Comparison of ENCODE assay signal across 10 cellular contexts in genomic region chr2:75465317-75465998, GRCh38.
A peak's percentile ranks its signal among the peaks of the same experiment; 100 is the strongest.
DNase-seq lines count a peak whose midpoint lies in the region; ATAC-seq, FAIRE-seq and TF ChIP-seq lines count a peak whose summit lies in the region.
"Had no signal": no experiment of that assay in that cellular context is flagged by ENCODE, and none has a peak within 500 bp of the region (broad histone marks: within the 10 kb centered on the region; RNA-seq: fewer than 3 reads in every experiment).

No MANE protein-coding gene starts in this region.

- no peaks in the 10 kb centered on the region for H4K20me1 ChIP-seq in keratinocyte (ENCODE audit: control insufficient read depth, extremely low read depth, insufficient read depth, low read length)

- FAIRE-seq in keratinocyte (lab: Jason Lieb, UNC), result peak; percentile 63

- no peak overlapping the region for H3K4me3 ChIP-seq in AG09309 (ENCODE audit: control insufficient read depth, low read depth, low read length)
- H3K4me3 ChIP-seq in HEK293 (ENCODE audit: low read depth, low read length), result no peak overlapping the region
- H3K4me3 ChIP-seq in WERI-Rb-1 (ENCODE audit: low read depth, low read length), result no peak overlapping the region
- H3K4me3 ChIP-seq in keratinocyte (ENCODE audit: control insufficient read depth in 2 of 3, extremely low read depth in 1 of 3, insufficient read depth in 2 of 3, low read depth in 1 of 3, low read length in 3 of 3), result no peak overlapping the region
- H3K4me3 ChIP-seq: lung had no signal

- no peaks in the 10 kb centered on the region for H3K9me1 ChIP-seq in keratinocyte (ENCODE audit: control insufficient read depth, extremely low read depth, insufficient read depth, low read length)

- H3K27me3 ChIP-seq in WERI-Rb-1 (ENCODE audit: insufficient read depth, low read depth, severe bottlenecking), result peaks cover 56% of the 10 kb centered on the region
- peaks cover 5% of the 10 kb centered on the region for H3K27me3 ChIP-seq in keratinocyte (ENCODE audit: control insufficient read depth, extremely low read depth, insufficient read depth, low read length)

- H3K4me1 ChIP-seq in HEK293 (ENCODE audit: control insufficient read depth, insufficient read depth, low read length), result no peaks in the 10 kb centered on the region
- no peaks in the 10 kb centered on the region for H3K4me1 ChIP-seq in keratinocyte (ENCODE audit: control insufficient read depth, extremely low read depth, insufficient read depth, low read length)

- dilution Hi-C loops in keratinocyte (cut with MboI; ENCODE audit: extremely low pct_ligation_motif_present, low sequenced_read_pairs), result no loop called here

- H2AFZ ChIP-seq in keratinocyte (ENCODE audit: control insufficient read depth, low read length), result no peak overlapping the region

- TF ChIP-seq CTCF in AG09309 (IDR thresholded peaks at IDR 0.05; ENCODE audit: control insufficient read depth, insufficient read depth, low read depth, low read length, missing control alignments) (peak; percentile 79), HEK293 (tag by site-specific recombination; IDR thresholded peaks at IDR 0.05) (peak; percentile 29; the same call in 1 of the 2 replicates), WERI-Rb-1 (IDR thresholded peaks at IDR 0.05; ENCODE audit: low read depth, low read length) (0 out of 2 replicates have a peak, but pooled peaks have one; percentile 4), keratinocyte (optimal IDR thresholded peaks at IDR 0.05 in 1 of 3, IDR thresholded peaks at IDR 0.05 in 1 of 3, conservative IDR thresholded peaks at IDR 0.05 in 1 of 3; ENCODE audit: extremely low read depth in 1 of 3, insufficient read depth in 2 of 3, low read length in 3 of 3) (peak; percentile 47 to 80 (median 47))

- ATAC-seq in activated CD4-positive, CD25-positive, alpha-beta regulatory T cell treated with anti-CD3 and anti-CD28 coated beads, Interleukin-2, amount 50 U/mL, for 24 hours, result no peak

- no peak for TF ChIP-seq POLR2A in erythroblast (IDR thresholded peaks at IDR 0.05; ENCODE audit: low read length)

- no peak for DNase-seq in AG09309 (ENCODE audit: low read depth)
- DNase-seq in WERI-Rb-1, result no peak
- DNase-seq in keratinocyte (ENCODE audit: low read depth, low spot score), result no peak
- no peak for DNase-seq in erythroblast (lab: John Stamatoyannopoulos, UW)
- DNase-seq in SIG-M5 (lab: John Stamatoyannopoulos, UW), result no peak
- DNase-seq in GOT3 (lab: John Stamatoyannopoulos, UW), result no peak
- DNase-seq: activated gamma-delta T cell treated with Interleukin-2 at 50 U/mL for 16 hours had no signal

- H3K36me3 ChIP-seq in HEK293 (ENCODE audit: control insufficient read depth in 2 of 2, insufficient read depth in 1 of 2, low read length in 2 of 2), result no peaks in the 10 kb centered on the region
- H3K36me3 ChIP-seq in WERI-Rb-1, result no peaks in the 10 kb centered on the region
- H3K36me3 ChIP-seq in keratinocyte (ENCODE audit: control insufficient read depth in 2 of 2, extremely low read depth in 1 of 2, insufficient read depth in 2 of 2, low read length in 2 of 2), result no peaks in the 10 kb centered on the region

- H3K9ac ChIP-seq in keratinocyte (ENCODE audit: control insufficient read depth, extremely low read depth, insufficient read depth, low read length), result no peak overlapping the region

- no peaks in the 10 kb centered on the region for H3K79me2 ChIP-seq in keratinocyte (ENCODE audit: control insufficient read depth, insufficient read depth, low read length)

- no peaks in the 10 kb centered on the region for H3K9me3 ChIP-seq in HEK293 (ENCODE audit: control insufficient read depth, insufficient read depth, low read depth, low read length)
- H3K9me3 ChIP-seq in WERI-Rb-1 (ENCODE audit: severe bottlenecking), result peaks cover 3% of the 10 kb centered on the region
- no peaks in the 10 kb centered on the region for H3K9me3 ChIP-seq in keratinocyte (ENCODE audit: control insufficient read depth, low read depth, low read length)

- H3K27ac ChIP-seq in HEK293 (ENCODE audit: extremely low read depth, low read depth, low read length) (no peak overlapping the region), WERI-Rb-1 (no peak overlapping the region), keratinocyte (ENCODE audit: control insufficient read depth, insufficient read depth, low read length) (no peak overlapping the region)

- POLR2A ChIA-PET in HEK293 (lab: Yijun Ruan, JAX), result no interaction called here

- no peak overlapping the region for H3K4me2 ChIP-seq in keratinocyte (ENCODE audit: control insufficient read depth, extremely low read depth, insufficient read depth, low read depth, low read length)

- CTCF ChIA-PET in HEK293 (lab: Yijun Ruan, JAX), result interaction anchor here (0.6 to 10.4 kb wide), 34 partner anchors 8 to 728 kb away, joined by 3 to 137 read pairs (median 4); no protein-coding TSS in a partner anchor

TF ChIP-seq in HEK293, 187 proteins besides CTCF, POLR2A, EP300 and RAD21:
- peak; percentile 21 for TF ChIP-seq ZNF654 (tag by site-specific recombination; IDR thresholded peaks at IDR 0.05; ENCODE audit: low read depth)
- TF ChIP-seq ZNF404 (tag by site-specific recombination; IDR thresholded peaks at IDR 0.05), result no peak
- TF ChIP-seq ZNF501 (tag by site-specific recombination; IDR thresholded peaks at IDR 0.05), result no peak

Comparison
In these comparisons a context has a peak if more than half of its experiments do, and no peak if none do; other contexts are left out.
1. CTCF ChIP-seq: peak in every context shown above with its lines; median percentile 79 in AG09309; 47 in keratinocyte; 29 in HEK293; 4 in WERI-Rb-1.